8 cellular contexts compared by ENCODE assay signal in the genomic region with DNA sequence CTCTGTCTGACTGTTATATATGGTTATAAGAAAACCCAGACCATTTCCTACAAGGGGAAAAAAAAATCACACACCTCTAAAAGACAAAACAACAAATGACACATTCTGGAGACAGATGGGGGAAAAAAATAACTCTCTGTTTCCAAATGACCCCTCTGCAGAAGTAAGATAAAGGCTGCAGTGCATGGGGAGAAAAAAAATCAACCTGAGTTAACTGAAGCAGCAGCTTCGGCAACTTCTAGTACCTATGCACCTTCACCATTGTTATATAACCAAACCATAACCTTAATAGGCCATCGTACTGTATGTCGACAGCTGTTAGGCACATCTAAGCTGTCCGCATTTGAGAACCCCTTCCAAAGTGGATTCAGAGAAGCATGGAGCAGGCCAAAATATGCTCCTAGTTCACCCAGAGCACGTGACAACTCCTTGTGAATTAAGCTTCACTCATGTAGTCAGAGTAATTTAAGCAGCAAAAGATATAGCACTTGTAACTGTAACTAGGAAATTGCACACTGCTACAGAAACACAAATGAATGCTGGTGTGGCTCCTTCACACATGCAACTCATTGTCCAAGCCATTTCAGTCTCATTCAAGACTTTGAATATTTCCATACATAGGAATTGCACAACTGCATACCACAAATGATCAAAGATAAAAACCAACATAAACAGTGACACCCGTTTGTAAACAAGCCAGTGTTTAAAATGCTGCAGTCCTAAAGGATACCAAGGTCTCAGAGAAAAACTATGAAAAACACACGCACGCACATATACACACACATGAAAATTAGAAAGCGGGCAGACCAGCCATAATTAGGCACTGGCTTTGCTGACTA. TPM values are rescaled to one million over a fixed set of nuclear protein-coding genes. Genes with fewer than 3 reads are reported as not detected.
DNase-seq lines count a peak whose midpoint lies in the region; ATAC-seq and TF ChIP-seq lines count a peak whose summit lies in the region.

No MANE protein-coding gene starts in this region.

- peak overlapping the region; percentile 9 for H3K9ac ChIP-seq in NT2/D1 (ENCODE audit: insufficient read length, low read depth)

- no peaks in the 10 kb centered on the region for H3K36me3 ChIP-seq in NT2/D1 (ENCODE audit: insufficient read depth, insufficient read length, low read length)
- no peaks in the 10 kb centered on the region for H3K36me3 ChIP-seq in effector memory CD4-positive, alpha-beta T cell (ENCODE audit: control insufficient read depth, insufficient read depth, low read length)

- peak overlapping the region; percentile 87 for H3K27ac ChIP-seq in effector memory CD4-positive, alpha-beta T cell (ENCODE audit: insufficient read depth, low read length, poor library complexity, severe bottlenecking)

- H3K4me3 ChIP-seq in GM08714 (ENCODE audit: low read length) (peak overlapping the region; percentile 36), NT2/D1 (ENCODE audit: insufficient read length, low read depth) (no peak overlapping the region)
- peak overlapping the region; percentile 65 for H3K4me3 ChIP-seq in effector memory CD4-positive, alpha-beta T cell (ENCODE audit: insufficient read depth, low read depth, low read length, poor library complexity, severe bottlenecking)

- H3K27me3 Mint-ChIP-seq in osteocyte (ENCODE audit: unreplicated experiment), result no peaks in the 10 kb centered on the region

- H3K27ac Mint-ChIP-seq in osteocyte (ENCODE audit: unreplicated experiment), result no peak overlapping the region

- ATAC-seq in GM21528 (IDR thresholded peaks at IDR 0.05; ENCODE audit: low FRiP score, unreplicated experiment), result no peak

- H3K4me3 Mint-ChIP-seq in osteocyte (ENCODE audit: unreplicated experiment), result peak overlapping the region; percentile 94

- peaks cover 2% of the 10 kb centered on the region for H3K36me3 Mint-ChIP-seq in osteocyte (ENCODE audit: unreplicated experiment)

- DNase-seq in NT2/D1 (ENCODE audit: low read depth, low spot score) (no peak), osteocyte (ENCODE audit: extremely low spot score, unreplicated experiment) (no peak), NCI-H2196 treated with DMSO at 0.1 percent for 48 hours (lab: John Stamatoyannopoulos, UW; ENCODE audit: unreplicated experiment) (no peak), NCI-H748 (lab: John Stamatoyannopoulos, UW; ENCODE audit: unreplicated experiment) (no peak)
- no peak for DNase-seq in effector memory CD4-positive, alpha-beta T cell
- no peak for DNase-seq in activated CD4-positive, alpha-beta T cell treated with anti-CD3 and anti-CD28 coated beads, Interleukin-2, amount 50 U/mL, for 4 hours

- no peaks in the 10 kb centered on the region for H3K9me3 ChIP-seq in NT2/D1 (ENCODE audit: insufficient read depth, low read length)
- H3K9me3 ChIP-seq in effector memory CD4-positive, alpha-beta T cell (ENCODE audit: control insufficient read depth, low read length), result no peaks in the 10 kb centered on the region

- TF ChIP-seq CTCF in osteocyte (IDR thresholded peaks at IDR 0.05), result no peak

- peaks cover 6% of the 10 kb centered on the region for H3K4me1 ChIP-seq in NT2/D1 (ENCODE audit: insufficient read depth, insufficient read length)
- peaks cover 35% of the 10 kb centered on the region for H3K4me1 ChIP-seq in effector memory CD4-positive, alpha-beta T cell (ENCODE audit: control insufficient read depth, insufficient read depth, low read length, poor library complexity, severe bottlenecking)

- no peaks in the 10 kb centered on the region for H3K9me3 Mint-ChIP-seq in osteocyte (ENCODE audit: unreplicated experiment)

- peaks cover 44% of the 10 kb centered on the region for H3K4me1 Mint-ChIP-seq in osteocyte (ENCODE audit: unreplicated experiment)

- H3K27me3 ChIP-seq in NT2/D1 (ENCODE audit: insufficient read depth, insufficient read length), result no peaks in the 10 kb centered on the region
- H3K27me3 ChIP-seq in effector memory CD4-positive, alpha-beta T cell (replicated peaks; ENCODE audit: control insufficient read depth, insufficient read depth, low read length, poor library complexity, severe bottlenecking), result no peaks in the 10 kb centered on the region

RNA-seq across cellular contexts. Expression of a gene that starts 2.7 kb away (rescaled TPM):
- total RNA-seq in osteocyte, result 29.3 and 29.5 TPM in 2 replicates

RNA-seq across cellular contexts. Expression of a gene that starts 48.6 kb away (rescaled TPM):
- 82.7 and 84.5 TPM in 2 replicates for total RNA-seq in osteocyte
